8 cellular contexts compared by ENCODE assay signal in the genomic region with DNA sequence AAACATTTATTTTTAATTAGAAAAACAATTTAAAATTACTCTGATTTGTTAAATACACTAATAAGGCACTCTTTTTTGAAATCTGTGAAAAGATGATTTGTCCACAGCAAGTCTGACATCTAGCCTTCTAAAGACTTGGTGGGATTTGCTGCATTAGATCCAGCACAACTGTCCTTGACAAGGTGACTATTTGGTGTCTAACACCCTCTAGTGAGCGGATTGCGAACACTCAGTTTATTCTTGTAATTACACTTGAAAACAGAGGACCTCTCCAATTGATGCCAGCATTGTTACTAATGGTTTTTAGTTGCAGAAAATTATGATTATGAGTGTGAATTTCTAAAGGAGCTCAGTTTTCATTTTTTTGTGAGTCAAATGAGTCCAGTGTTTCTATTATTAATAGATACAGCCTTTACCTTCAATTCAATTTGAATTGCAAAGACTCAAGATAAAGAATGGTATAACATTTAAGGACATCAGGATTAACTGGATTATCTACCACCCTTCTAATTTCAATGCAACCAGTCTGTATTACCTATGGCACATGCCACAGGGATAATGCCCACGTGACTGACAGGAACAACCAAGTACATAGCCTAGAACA. TPM values are rescaled to one million over a fixed set of nuclear protein-coding genes. Genes with fewer than 3 reads are reported as not detected.
DNase-seq lines count a peak whose midpoint lies in the region; ATAC-seq and TF ChIP-seq lines count a peak whose summit lies in the region.

No MANE protein-coding gene starts in this region.

- peak; percentile 87 for TF ChIP-seq CTCF in hepatocyte (IDR thresholded peaks at IDR 0.05; ENCODE audit: poor library complexity)

- peak; percentile 59 for DNase-seq in DMS114 treated with DMSO at 0.1 percent for 48 hours (lab: John Stamatoyannopoulos, UW; ENCODE audit: unreplicated experiment)
- DNase-seq in NCI-H345 (lab: John Stamatoyannopoulos, UW), result peak; percentile 40
- DNase-seq in amniotic epithelial cell (ENCODE audit: low read depth), result peak; percentile 82
- peak; percentile 83 for DNase-seq in hepatocyte (ENCODE audit: low spot score)
- peak; percentile 76 for DNase-seq in smooth muscle cell of the brain vasculature (ENCODE audit: low read depth, low spot score)

- H2AFZ ChIP-seq in hepatocyte, result no peak overlapping the region

- no peaks in the 10 kb centered on the region for H3K36me3 ChIP-seq in hepatocyte (replicated peaks; ENCODE audit: insufficient read depth, low read depth)

- 10% methylated on average over 3 of the region's 3 CpGs for WGBS in hepatocyte (ENCODE audit: low lambda C conversion rate, missing lambda C conversion rate)

- H3K4me2 ChIP-seq in hepatocyte, result no peak overlapping the region

- no peaks in the 10 kb centered on the region for H4K20me1 ChIP-seq in hepatocyte (ENCODE audit: insufficient read depth, poor library complexity, severe bottlenecking)

- H3K27ac ChIP-seq in hepatocyte, result no peak overlapping the region

- no peaks in the 10 kb centered on the region for H3K4me1 ChIP-seq in hepatocyte (ENCODE audit: insufficient read depth)

- ATAC-seq in GM19328 (IDR thresholded peaks at IDR 0.05; ENCODE audit: unreplicated experiment) (peak; percentile 77), HG03432 (IDR thresholded peaks at IDR 0.05; ENCODE audit: unreplicated experiment) (peak; percentile 95), GM19397 (IDR thresholded peaks at IDR 0.05; ENCODE audit: unreplicated experiment) (no peak)

- H3K9me2 ChIP-seq in hepatocyte (replicated peaks; ENCODE audit: insufficient read depth), result no peaks in the 10 kb centered on the region

- no peak overlapping the region for H3K4me3 ChIP-seq in hepatocyte

- no peaks in the 10 kb centered on the region for H3K9me3 ChIP-seq in hepatocyte (ENCODE audit: low read depth)

- H3K79me2 ChIP-seq in hepatocyte, result no peaks in the 10 kb centered on the region

- no peaks in the 10 kb centered on the region for H3K27me3 ChIP-seq in hepatocyte

RNA-seq across cellular contexts. Expression of a gene that starts 29.7 kb away (rescaled TPM):
- 0.60 and 1.2 TPM in 2 replicates for total RNA-seq in hepatocyte
- 1.4 TPM in 1 of 2 replicates, not detected in the other for polyA plus RNA-seq in hepatocyte
